17 cellular contexts compared by ENCODE assay signal in genomic region chr3:124699033-124699432, GRCh38. TPM values are rescaled to one million over a fixed set of nuclear protein-coding genes. Genes with fewer than 3 reads are reported as not detected.
A peak's percentile ranks its signal among the peaks of the same experiment; 100 is the strongest.
DNase-seq lines count a peak whose midpoint lies in the region; ATAC-seq and TF ChIP-seq lines count a peak whose summit lies in the region.
"Had no signal": no experiment of that assay in that cellular context is flagged by ENCODE, and none has a peak within 500 bp of the region (broad histone marks: within the 10 kb centered on the region; RNA-seq: fewer than 3 reads in every experiment).

No MANE protein-coding gene starts in this region.

- intact Hi-C loops in body of pancreas (cut with DNase I), result no loop called here
- intact Hi-C loops in spleen (cut with DNase I; ENCODE audit: low total_unique reads), result no loop called here

- no peak overlapping the region for H3K4me3 Mint-ChIP-seq in activated naive CD4-positive, alpha-beta T cell treated with anti-CD3 and anti-CD28 coated beads, Interleukin-2, amount 10 ng/mL, durations not matched to agents 7 days and 5 days
- H3K4me3 Mint-ChIP-seq: CD4-positive, alpha-beta T cell; H9 had no signal

- no peaks in the 10 kb centered on the region for H3K9me3 Mint-ChIP-seq in activated naive CD4-positive, alpha-beta T cell treated with anti-CD3 and anti-CD28 coated beads, Interleukin-2, amount 10 ng/mL, durations not matched to agents 7 days and 5 days
- H3K9me3 Mint-ChIP-seq: CD4-positive, alpha-beta T cell; H9 had no signal

- peak overlapping the region; percentile 6 for H3K27ac ChIP-seq in SK-N-MC
- H3K27ac ChIP-seq in body of pancreas, result peak overlapping the region in 3 of 4 donors; percentile 71 to 84 (median 80)
- H3K27ac ChIP-seq in liver (ENCODE audit: low read depth in 1 of 2, low read length in 2 of 2), result peak overlapping the region; percentile 88 to 99
- H3K27ac ChIP-seq in spleen, result peak overlapping the region; percentile 2 to 78 (median 68)
- H3K27ac ChIP-seq: C4-2B had no signal

- CTCF ChIA-PET in activated naive CD4-positive, alpha-beta T cell treated with anti-CD3 and anti-CD28 coated beads, Interleukin-2, amount 10 ng/mL, durations not matched to agents 7 days and 5 days (lab: Charles Lee), result interaction anchor here (2.5 kb wide), 1 partner anchor 11 kb away, joined by 9 read pairs; no protein-coding TSS in a partner anchor

- no peak for TF ChIP-seq RAD21 in liver (IDR thresholded peaks at IDR 0.05)

- H3K36me3 ChIP-seq in SK-N-MC (ENCODE audit: insufficient read depth, low read length), result no peaks in the 10 kb centered on the region
- H3K36me3 ChIP-seq in body of pancreas (replicated peaks in 1 of 2; ENCODE audit: insufficient read depth in 1 of 2, low read depth in 2 of 2), result no peaks in the 10 kb centered on the region
- H3K36me3 ChIP-seq in liver (ENCODE audit: control insufficient read depth in 4 of 4, insufficient read depth in 3 of 4, low read depth in 1 of 4, low read length in 3 of 4), result peaks cover 0 to 4% (median under 1%) of the 10 kb centered on the region in 4 donors
- H3K36me3 ChIP-seq in spleen, result peaks cover 0 to 9% (median 0%) of the 10 kb centered on the region in 6 donors

- H3K27me3 Mint-ChIP-seq in activated naive CD4-positive, alpha-beta T cell treated with anti-CD3 and anti-CD28 coated beads, Interleukin-2, amount 10 ng/mL, durations not matched to agents 7 days and 5 days, result peaks cover 42% of the 10 kb centered on the region

- no peak for ATAC-seq in body of pancreas
- no peak for ATAC-seq in stimulated activated naive CD8-positive, alpha-beta T cell treated with anti-CD3 and anti-CD28 coated beads, Interleukin-15, Interleukin-2, amounts not matched to agents 100 U/mL and 50 U/mL, for 24 hours
- ATAC-seq: GM12878 had no signal

- no peak overlapping the region for H3K4me3 ChIP-seq in SK-N-MC
- H3K4me3 ChIP-seq in body of pancreas, result no peak overlapping the region
- H3K4me3 ChIP-seq in liver (ENCODE audit: low read depth in 1 of 3, low read length in 3 of 3), result peak overlapping the region in 2 of 3 donors; percentile 29 to 38
- no peak overlapping the region for H3K4me3 ChIP-seq in spleen
- H3K4me3 ChIP-seq: GM12878 had no signal

- TF ChIP-seq POLR2A in body of pancreas (IDR thresholded peaks at IDR 0.05) (no peak), spleen (IDR thresholded peaks at IDR 0.05) (no peak)

- H3K27ac Mint-ChIP-seq in activated naive CD4-positive, alpha-beta T cell treated with anti-CD3 and anti-CD28 coated beads, Interleukin-2, amount 10 ng/mL, durations not matched to agents 7 days and 5 days, result no peak overlapping the region
- H3K27ac Mint-ChIP-seq: CD4-positive, alpha-beta T cell; H9 had no signal

- peaks cover 24% of the 10 kb centered on the region for H3K4me1 ChIP-seq in body of pancreas
- peaks cover 5 to 30% (median 11%) of the 10 kb centered on the region in 4 donors for H3K4me1 ChIP-seq in liver (ENCODE audit: control insufficient read depth in 4 of 4, insufficient read depth in 4 of 4, low read length in 3 of 4)
- H3K4me1 ChIP-seq in spleen, result peaks cover 0 to 7% (median 0%) of the 10 kb centered on the region in 6 donors

- DNase-seq in SK-N-MC (ENCODE audit: low read depth, low spot score) (no peak), body of pancreas (no peak), spleen (no peak), SW 1271 (lab: John Stamatoyannopoulos, UW) (no peak)
- no peak for DNase-seq in stimulated activated naive CD8-positive, alpha-beta T cell treated with anti-CD3 and anti-CD28 coated beads, Interleukin-15, Interleukin-2, amounts not matched to agents 100 U/mL and 50 U/mL, for 24 hours
- DNase-seq in activated naive CD4-positive, alpha-beta T cell treated with anti-CD3 and anti-CD28 coated beads, Interleukin-2, amount 10 ng/mL, durations not matched to agents 7 days and 5 days, result no peak
- DNase-seq: AML-193; Calu3; CD4-positive, alpha-beta T cell; DMS 273 treated with DMSO at 0.1 percent for 48 hours; DMS53; DND-41; EL; H9 had no signal

- WGBS in body of pancreas, 2 donors, result 75 to 93% methylated on average over 1 of the region's 1 CpG
- WGBS in liver, result 34% methylated on average over 1 of the region's 1 CpG
- WGBS in spleen, 5 donors, result 88 to 100% (median 94%) methylated on average over 1 of the region's 1 CpG

- TF ChIP-seq CTCF in body of pancreas (IDR thresholded peaks at IDR 0.05) (no peak), liver (IDR thresholded peaks at IDR 0.05; ENCODE audit: low read depth, low read length, missing input control) (no peak), spleen (IDR thresholded peaks at IDR 0.05 in 8 of 11, conservative IDR thresholded peaks at IDR 0.05 in 3 of 11) (no peak)

- H3K9me3 ChIP-seq in SK-N-MC (ENCODE audit: low read depth, low read length) (no peaks in the 10 kb centered on the region), body of pancreas (no peaks in the 10 kb centered on the region), liver (ENCODE audit: control insufficient read depth in 4 of 4, low read length in 3 of 4) (no peaks in the 10 kb centered on the region), spleen (no peaks in the 10 kb centered on the region)

- no peaks in the 10 kb centered on the region for H3K36me3 Mint-ChIP-seq in activated naive CD4-positive, alpha-beta T cell treated with anti-CD3 and anti-CD28 coated beads, Interleukin-2, amount 10 ng/mL, durations not matched to agents 7 days and 5 days

- no peaks in the 10 kb centered on the region for H3K27me3 ChIP-seq in body of pancreas
- no peaks in the 10 kb centered on the region for H3K27me3 ChIP-seq in liver (ENCODE audit: control insufficient read depth in 4 of 4, insufficient read depth in 4 of 4, low read length in 3 of 4)
- H3K27me3 ChIP-seq in spleen (replicated peaks in 1 of 7), result peaks cover 0 to 7% (median 0%) of the 10 kb centered on the region in 7 donors

- no peaks in the 10 kb centered on the region for H3K4me1 Mint-ChIP-seq in activated naive CD4-positive, alpha-beta T cell treated with anti-CD3 and anti-CD28 coated beads, Interleukin-2, amount 10 ng/mL, durations not matched to agents 7 days and 5 days

- H3K9ac ChIP-seq in SK-N-MC (ENCODE audit: insufficient read length) (no peak overlapping the region), liver (ENCODE audit: low read depth in 1 of 2, low read length in 2 of 2) (peak overlapping the region in 1 of 2 donors; percentile 96)

TF ChIP-seq in liver, 16 proteins besides CTCF, POLR2A, EP300 and RAD21 (continues in another document):
- no peak for TF ChIP-seq TAF1 (conservative IDR thresholded peaks at IDR 0.05)
- TF ChIP-seq ZBTB33 (IDR thresholded peaks at IDR 0.05), result no peak
- TF ChIP-seq HNF4G (IDR thresholded peaks at IDR 0.05), result no peak
- TF ChIP-seq ATF3 (IDR thresholded peaks at IDR 0.05), result no peak
- TF ChIP-seq RXRA (IDR thresholded peaks at IDR 0.05), result peak; percentile 26 to 51
- no peak for TF ChIP-seq YY1 (IDR thresholded peaks at IDR 0.05)
- TF ChIP-seq HNF4A (conservative IDR thresholded peaks at IDR 0.05), result peak; percentile 65 to 75
- TF ChIP-seq FOXA1 (IDR thresholded peaks at IDR 0.05), result peak; percentile 85
- TF ChIP-seq MAX (IDR thresholded peaks at IDR 0.05), result no peak
- peak in 1 of 2 donors; percentile 20 for TF ChIP-seq JUND (IDR thresholded peaks at IDR 0.05)
- TF ChIP-seq FOXA2 (IDR thresholded peaks at IDR 0.05), result peak; percentile 88
- peak; percentile 45 for TF ChIP-seq SP1 (IDR thresholded peaks at IDR 0.05)

RNA-seq across cellular contexts. Expression of gene UMPS, which starts 31.2 kb away (rescaled TPM):
- total RNA-seq in body of pancreas, result 10 to 100 TPM in 1 of 2 donors, 1 to 10 TPM in 1; 6.5 to 12.5 TPM
- total RNA-seq in liver, result 10 to 100 TPM; 26.8 to 39.4 TPM
- 10 to 100 TPM; 21.3 to 25.2 TPM for polyA plus RNA-seq in liver
- total RNA-seq in spleen, result 10 to 100 TPM; 21.9 to 41.8 (median 26.7) TPM
- 10 to 100 TPM; 11.2 to 39.8 (median 17.6) TPM for polyA plus RNA-seq in spleen

Comparison
In these comparisons a context has a peak if more than half of its experiments do, and no peak if none do; other contexts are left out.
1. H3K27ac ChIP-seq: peak in every context shown above with its lines; median percentile 94 in liver; 80 in body of pancreas; 68 in spleen; 6 in SK-N-MC.
2. H3K4me3 ChIP-seq: peak in liver (2 of 3); none in SK-N-MC (single experiment), body of pancreas (0 of 2) and spleen (0 of 8).